ENCODE assay signal across 13 cellular contexts in genomic region chr6:32223258-32224235, GRCh38. TPM values are rescaled to one million over a fixed set of nuclear protein-coding genes. Genes with fewer than 3 reads are reported as not detected.
DNase-seq lines count a peak whose midpoint lies in the region; ATAC-seq and TF ChIP-seq lines count a peak whose summit lies in the region.
"Had no signal": no experiment of that assay in that cellular context is flagged by ENCODE, and none has a peak within 500 bp of the region (broad histone marks: within the 10 kb centered on the region; RNA-seq: fewer than 3 reads in every experiment).

Gene NOTCH4, minus strand, starts transcription at chr6:32224067. Its CDS starts 139 bp downstream, at chr6:32223928.

- no peaks in the 10 kb centered on the region for H3K27me3 ChIP-seq in esophagus muscularis mucosa
- no peaks in the 10 kb centered on the region for H3K27me3 ChIP-seq in upper lobe of left lung

- H3K4me1 Mint-ChIP-seq in activated CD8-positive, alpha-beta T cell treated with anti-CD3 and anti-CD28 coated beads, Interleukin-2, amount 10 ng/mL, durations not matched to agents 7 days and 5 days (ENCODE audit: low read depth): peaks cover 6% of the 10 kb centered on the region
- H3K4me1 Mint-ChIP-seq in neural crest cell: peaks cover 13% of the 10 kb centered on the region
- H3K4me1 Mint-ChIP-seq: activated CD4-positive, alpha-beta memory T cell treated with anti-CD3 and anti-CD28 coated beads, Interleukin-2, amount 10 ng/mL, durations not matched to agents 7 days and 5 days had no signal

- TF ChIP-seq POLR2A in esophagus muscularis mucosa (IDR thresholded peaks at IDR 0.05; ENCODE audit: low read depth) (no peak), upper lobe of left lung (IDR thresholded peaks at IDR 0.05) (peak in 1 of 4 donors; percentile 59)

- no peaks in the 10 kb centered on the region for H3K9me3 ChIP-seq in esophagus muscularis mucosa
- H3K9me3 ChIP-seq in upper lobe of left lung: no peaks in the 10 kb centered on the region

- CTCF ChIA-PET in activated CD8-positive, alpha-beta T cell treated with anti-CD3 and anti-CD28 coated beads, Interleukin-2, amount 10 ng/mL, durations not matched to agents 7 days and 5 days (lab: Charles Lee): no interaction called here

- H3K36me3 ChIP-seq in esophagus muscularis mucosa (peaks cover 0 to 37% (median 0%) of the 10 kb centered on the region in 4 donors), upper lobe of left lung (peaks cover 0 to 28% (median 5%) of the 10 kb centered on the region in 4 donors)

- no peaks in the 10 kb centered on the region for H3K27me3 Mint-ChIP-seq in activated CD8-positive, alpha-beta T cell treated with anti-CD3 and anti-CD28 coated beads, Interleukin-2, amount 10 ng/mL, durations not matched to agents 7 days and 5 days (ENCODE audit: low read depth)
- H3K27me3 Mint-ChIP-seq in neural crest cell (ENCODE audit: low read depth): no peaks in the 10 kb centered on the region
- H3K27me3 Mint-ChIP-seq: activated CD4-positive, alpha-beta memory T cell treated with anti-CD3 and anti-CD28 coated beads, Interleukin-2, amount 10 ng/mL, durations not matched to agents 7 days and 5 days; activated naive CD8-positive, alpha-beta T cell treated with anti-CD3 and anti-CD28 coated beads, Interleukin-2, amount 10 ng/mL, durations not matched to agents 7 days and 5 days had no signal

- ATAC-seq in activated CD8-positive, alpha-beta T cell treated with anti-CD3 and anti-CD28 coated beads, Interleukin-2, amount 10 ng/mL, durations not matched to agents 7 days and 5 days: no peak
- ATAC-seq in upper lobe of left lung (ENCODE audit: low FRiP score in 2 of 2): peak in 1 of 2 donors; percentile 20

- no peak for DNase-seq in activated CD8-positive, alpha-beta T cell treated with anti-CD3 and anti-CD28 coated beads, Interleukin-2, amount 10 ng/mL, durations not matched to agents 7 days and 5 days
- DNase-seq in esophagus muscularis mucosa (ENCODE audit: extremely low spot score) (no peak), neural crest cell (ENCODE audit: low read depth, low spot score) (no peak), upper lobe of left lung (peak in 1 of 2 donors; percentile 27), NCI-H1694 (lab: John Stamatoyannopoulos, UW) (no peak), NCI-H82 treated with DMSO at 0.1 percent for 48 hours (lab: John Stamatoyannopoulos, UW; ENCODE audit: unreplicated experiment) (no peak), nucleus accumbens (lab: John Stamatoyannopoulos, UW) (no peak)
- DNase-seq: activated CD4-positive, alpha-beta memory T cell treated with anti-CD3 and anti-CD28 coated beads, Interleukin-2, amount 10 ng/mL, durations not matched to agents 7 days and 5 days; activated naive CD8-positive, alpha-beta T cell treated with anti-CD3 and anti-CD28 coated beads, Interleukin-2, amount 10 ng/mL, durations not matched to agents 7 days and 5 days; H9; midbrain; NCI-H187 treated with DMSO at 0.1 percent for 48 hours; stimulated activated CD4-positive, alpha-beta T cell treated with anti-CD3 and anti-CD28 coated beads, Interleukin-12 subunit alpha, Interleukin-12 subunit beta, amount 100 ng/mL, for 4 hours had no signal

- H3K27ac Mint-ChIP-seq in activated CD8-positive, alpha-beta T cell treated with anti-CD3 and anti-CD28 coated beads, Interleukin-2, amount 10 ng/mL, durations not matched to agents 7 days and 5 days: peak within 1 kb of the TSS; percentile 30
- peak within 1 kb of the TSS; percentile 89 for H3K27ac Mint-ChIP-seq in neural crest cell (ENCODE audit: unreplicated experiment)
- H3K27ac Mint-ChIP-seq: activated CD4-positive, alpha-beta memory T cell treated with anti-CD3 and anti-CD28 coated beads, Interleukin-2, amount 10 ng/mL, durations not matched to agents 7 days and 5 days; activated naive CD8-positive, alpha-beta T cell treated with anti-CD3 and anti-CD28 coated beads, Interleukin-2, amount 10 ng/mL, durations not matched to agents 7 days and 5 days had no signal

- H3K4me3 Mint-ChIP-seq in activated CD8-positive, alpha-beta T cell treated with anti-CD3 and anti-CD28 coated beads, Interleukin-2, amount 10 ng/mL, durations not matched to agents 7 days and 5 days: no peak within 1 kb of the TSS
- no peak within 1 kb of the TSS for H3K4me3 Mint-ChIP-seq in neural crest cell
- H3K4me3 Mint-ChIP-seq: activated CD4-positive, alpha-beta memory T cell treated with anti-CD3 and anti-CD28 coated beads, Interleukin-2, amount 10 ng/mL, durations not matched to agents 7 days and 5 days; activated naive CD8-positive, alpha-beta T cell treated with anti-CD3 and anti-CD28 coated beads, Interleukin-2, amount 10 ng/mL, durations not matched to agents 7 days and 5 days; H9 had no signal

- POLR2A ChIA-PET in activated CD8-positive, alpha-beta T cell treated with anti-CD3 and anti-CD28 coated beads, Interleukin-2, amount 10 ng/mL, durations not matched to agents 7 days and 5 days (lab: Charles Lee): no interaction called here

- H3K27ac ChIP-seq in esophagus muscularis mucosa (replicated peaks in 1 of 4): peak within 1 kb of the TSS; percentile 28 to 60 (median 48)
- peak within 1 kb of the TSS; percentile 64 to 87 (median 82) for H3K27ac ChIP-seq in upper lobe of left lung

- TF ChIP-seq EP300 in esophagus muscularis mucosa (IDR thresholded peaks at IDR 0.05): no peak
- peak in 1 of 4 donors; percentile 38 for TF ChIP-seq EP300 in upper lobe of left lung (IDR thresholded peaks at IDR 0.05)

- H3K9me3 Mint-ChIP-seq in activated CD8-positive, alpha-beta T cell treated with anti-CD3 and anti-CD28 coated beads, Interleukin-2, amount 10 ng/mL, durations not matched to agents 7 days and 5 days (ENCODE audit: insufficient read depth): no peaks in the 10 kb centered on the region
- no peaks in the 10 kb centered on the region for H3K9me3 Mint-ChIP-seq in neural crest cell
- H3K9me3 Mint-ChIP-seq: activated CD4-positive, alpha-beta memory T cell treated with anti-CD3 and anti-CD28 coated beads, Interleukin-2, amount 10 ng/mL, durations not matched to agents 7 days and 5 days; activated naive CD8-positive, alpha-beta T cell treated with anti-CD3 and anti-CD28 coated beads, Interleukin-2, amount 10 ng/mL, durations not matched to agents 7 days and 5 days; H9 had no signal

- WGBS in esophagus muscularis mucosa: 43% methylated on average over 20 of the region's 20 CpGs
- WGBS in upper lobe of left lung, 2 donors: 39 to 41% methylated on average over 20 of the region's 20 CpGs

- H3K36me3 Mint-ChIP-seq in activated CD8-positive, alpha-beta T cell treated with anti-CD3 and anti-CD28 coated beads, Interleukin-2, amount 10 ng/mL, durations not matched to agents 7 days and 5 days (ENCODE audit: low read depth): no peaks in the 10 kb centered on the region
- H3K36me3 Mint-ChIP-seq in neural crest cell (ENCODE audit: low read depth): no peaks in the 10 kb centered on the region
- H3K36me3 Mint-ChIP-seq: activated naive CD8-positive, alpha-beta T cell treated with anti-CD3 and anti-CD28 coated beads, Interleukin-2, amount 10 ng/mL, durations not matched to agents 7 days and 5 days had no signal

- TF ChIP-seq CTCF in esophagus muscularis mucosa (IDR thresholded peaks at IDR 0.05) (no peak), neural crest cell (conservative IDR thresholded peaks at IDR 0.05) (no peak), upper lobe of left lung (IDR thresholded peaks at IDR 0.05) (no peak)

- H3K4me1 ChIP-seq in esophagus muscularis mucosa: peaks cover 0 to 3% (median 0%) of the 10 kb centered on the region in 4 donors
- peaks cover 5 to 13% (median 8%) of the 10 kb centered on the region in 4 donors for H3K4me1 ChIP-seq in upper lobe of left lung

- peak within 1 kb of the TSS; percentile 15 to 45 (median 22) for H3K4me3 ChIP-seq in esophagus muscularis mucosa
- H3K4me3 ChIP-seq in upper lobe of left lung: peak within 1 kb of the TSS; percentile 22 to 45 (median 36)

- intact Hi-C loops in esophagus muscularis mucosa (cut with DNase I): no loop called here

RNA-seq across cellular contexts. Expression of gene NOTCH4, which starts in this region (rescaled TPM):
- total RNA-seq in activated CD8-positive, alpha-beta T cell treated with anti-CD3 and anti-CD28 coated beads, Interleukin-2, amount 10 ng/mL, durations not matched to agents 7 days and 5 days: under 1 TPM; 0.44 to 0.55 TPM
- total RNA-seq in esophagus muscularis mucosa (10 to 100 TPM; 16.6 to 30.6 (median 19.8) TPM), neural crest cell (5.6 and 6.3 TPM in 2 replicates), upper lobe of left lung (100 to 1,000 TPM in 2 of 6 donors, 10 to 100 TPM in 4; 27.0 to 139 (median 65.1) TPM)
